1 cellular context compared by ENCODE assay signal in the genomic region with DNA sequence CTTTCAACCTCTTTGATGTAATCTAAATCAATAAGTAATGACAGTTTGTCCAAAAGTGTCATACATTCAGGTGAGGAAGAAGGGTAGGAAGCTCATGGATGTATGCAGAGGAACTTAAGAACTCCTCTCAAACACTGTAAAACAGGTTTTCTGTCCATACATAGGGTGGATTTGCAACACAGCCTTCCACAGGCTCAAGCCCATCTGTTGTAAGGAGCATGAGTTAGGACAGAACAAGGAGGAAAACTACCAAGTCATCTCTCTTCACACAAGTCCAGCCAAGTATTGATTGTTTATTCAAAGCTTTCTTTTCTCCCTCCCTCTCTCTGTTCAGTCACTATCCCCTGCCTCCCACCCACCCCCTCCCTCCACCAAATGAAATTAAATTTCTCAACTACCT.
A peak's percentile ranks its signal among the peaks of the same experiment; 100 is the strongest.
TF ChIP-seq lines count a peak whose summit lies in the region.

No MANE protein-coding gene starts in this region.

TF ChIP-seq in K562, 482 proteins besides CTCF, POLR2A, EP300 and RAD21 (continues in another document):
- TF ChIP-seq MAFK (IDR thresholded peaks at IDR 0.05; ENCODE audit: low read length) (no peak), BRCA1 (IDR thresholded peaks at IDR 0.05) (no peak), BRCA1 (CRISPR knock-in tag; IDR thresholded peaks at IDR 0.05) (no peak), MITF (IDR thresholded peaks at IDR 0.05) (no peak), SMARCB1 (IDR thresholded peaks at IDR 0.05; ENCODE audit: insufficient read length, low read depth) (peak; percentile 26), CSDE1 (IDR thresholded peaks at IDR 0.05) (0 out of 4 replicates have a peak, but pooled peaks of 1 of the 2 experiments have one; percentile 31), ZZZ3 (IDR thresholded peaks at IDR 0.05) (no peak), YBX1 (IDR thresholded peaks at IDR 0.05) (no peak), ZNF316 (IDR thresholded peaks at IDR 0.05) (0 out of 2 replicates have a peak, but pooled peaks have one; percentile 27), ZNF324 (CRISPR knock-in tag; IDR thresholded peaks at IDR 0.05) (0 out of 2 replicates have a peak, but pooled peaks have one; percentile 18), ZNF239 (CRISPR knock-in tag; IDR thresholded peaks at IDR 0.05) (no peak), MAZ (CRISPR knock-in tag; conservative IDR thresholded peaks at IDR 0.05 in 1 of 2, IDR thresholded peaks at IDR 0.05 in 1 of 2) (0 out of 4 replicates have a peak, but pooled peaks of 1 of the 2 experiments have one; percentile 3), STAT5B (CRISPR knock-in tag; IDR thresholded peaks at IDR 0.05) (no peak), C11orf30 (IDR thresholded peaks at IDR 0.05; ENCODE audit: low read depth) (peak; percentile 30; the same call in 1 of the 2 replicates), ZNF778 (CRISPR knock-in tag; IDR thresholded peaks at IDR 0.05) (no peak), HNRNPL (IDR thresholded peaks at IDR 0.05; ENCODE audit: low read depth, low read length) (0 out of 2 replicates have a peak, but pooled peaks have one; percentile 13), POLR2AphosphoS5 (IDR thresholded peaks at IDR 0.05; ENCODE audit: control insufficient read depth, insufficient read depth, low read depth, low read length) (no peak), GATA2 (CRISPR knock-in tag; IDR thresholded peaks at IDR 0.05) (no peak), PATZ1 (CRISPR knock-in tag; IDR thresholded peaks at IDR 0.05; ENCODE audit: borderline replicate concordance) (no peak), ZNF644 (tag; IDR thresholded peaks at IDR 0.05; ENCODE audit: low read depth) (no peak), ZNF445 (CRISPR knock-in tag; IDR thresholded peaks at IDR 0.05; ENCODE audit: low read depth) (no peak)
- TF ChIP-seq, protein P1, sequence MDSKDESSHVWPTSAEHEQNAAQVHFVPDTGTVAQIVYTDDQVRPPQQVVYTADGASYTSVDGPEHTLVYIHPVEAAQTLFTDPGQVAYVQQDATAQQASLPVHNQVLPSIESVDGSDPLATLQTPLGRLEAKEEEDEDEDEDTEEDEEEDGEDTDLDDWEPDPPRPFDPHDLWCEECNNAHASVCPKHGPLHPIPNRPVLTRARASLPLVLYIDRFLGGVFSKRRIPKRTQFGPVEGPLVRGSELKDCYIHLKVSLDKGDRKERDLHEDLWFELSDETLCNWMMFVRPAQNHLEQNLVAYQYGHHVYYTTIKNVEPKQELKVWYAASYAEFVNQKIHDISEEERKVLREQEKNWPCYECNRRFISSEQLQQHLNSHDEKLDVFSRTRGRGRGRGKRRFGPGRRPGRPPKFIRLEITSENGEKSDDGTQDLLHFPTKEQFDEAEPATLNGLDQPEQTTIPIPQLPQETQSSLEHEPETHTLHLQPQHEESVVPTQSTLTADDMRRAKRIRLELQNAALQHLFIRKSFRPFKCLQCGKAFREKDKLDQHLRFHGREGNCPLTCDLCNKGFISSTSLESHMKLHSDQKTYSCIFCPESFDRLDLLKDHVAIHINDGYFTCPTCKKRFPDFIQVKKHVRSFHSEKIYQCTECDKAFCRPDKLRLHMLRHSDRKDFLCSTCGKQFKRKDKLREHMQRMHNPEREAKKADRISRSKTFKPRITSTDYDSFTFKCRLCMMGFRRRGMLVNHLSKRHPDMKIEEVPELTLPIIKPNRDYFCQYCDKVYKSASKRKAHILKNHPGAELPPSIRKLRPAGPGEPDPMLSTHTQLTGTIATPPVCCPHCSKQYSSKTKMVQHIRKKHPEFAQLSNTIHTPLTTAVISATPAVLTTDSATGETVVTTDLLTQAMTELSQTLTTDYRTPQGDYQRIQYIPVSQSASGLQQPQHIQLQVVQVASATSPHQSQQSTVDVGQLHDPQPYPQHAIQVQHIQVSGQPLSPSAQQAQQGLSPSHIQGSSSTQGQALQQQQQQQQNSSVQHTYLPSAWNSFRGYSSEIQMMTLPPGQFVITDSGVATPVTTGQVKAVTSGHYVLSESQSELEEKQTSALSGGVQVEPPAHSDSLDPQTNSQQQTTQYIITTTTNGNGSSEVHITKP (IDR thresholded peaks at IDR 0.05; ENCODE audit: partially characterized antibody), result peak; percentile 7
- TF ChIP-seq, protein P2, sequence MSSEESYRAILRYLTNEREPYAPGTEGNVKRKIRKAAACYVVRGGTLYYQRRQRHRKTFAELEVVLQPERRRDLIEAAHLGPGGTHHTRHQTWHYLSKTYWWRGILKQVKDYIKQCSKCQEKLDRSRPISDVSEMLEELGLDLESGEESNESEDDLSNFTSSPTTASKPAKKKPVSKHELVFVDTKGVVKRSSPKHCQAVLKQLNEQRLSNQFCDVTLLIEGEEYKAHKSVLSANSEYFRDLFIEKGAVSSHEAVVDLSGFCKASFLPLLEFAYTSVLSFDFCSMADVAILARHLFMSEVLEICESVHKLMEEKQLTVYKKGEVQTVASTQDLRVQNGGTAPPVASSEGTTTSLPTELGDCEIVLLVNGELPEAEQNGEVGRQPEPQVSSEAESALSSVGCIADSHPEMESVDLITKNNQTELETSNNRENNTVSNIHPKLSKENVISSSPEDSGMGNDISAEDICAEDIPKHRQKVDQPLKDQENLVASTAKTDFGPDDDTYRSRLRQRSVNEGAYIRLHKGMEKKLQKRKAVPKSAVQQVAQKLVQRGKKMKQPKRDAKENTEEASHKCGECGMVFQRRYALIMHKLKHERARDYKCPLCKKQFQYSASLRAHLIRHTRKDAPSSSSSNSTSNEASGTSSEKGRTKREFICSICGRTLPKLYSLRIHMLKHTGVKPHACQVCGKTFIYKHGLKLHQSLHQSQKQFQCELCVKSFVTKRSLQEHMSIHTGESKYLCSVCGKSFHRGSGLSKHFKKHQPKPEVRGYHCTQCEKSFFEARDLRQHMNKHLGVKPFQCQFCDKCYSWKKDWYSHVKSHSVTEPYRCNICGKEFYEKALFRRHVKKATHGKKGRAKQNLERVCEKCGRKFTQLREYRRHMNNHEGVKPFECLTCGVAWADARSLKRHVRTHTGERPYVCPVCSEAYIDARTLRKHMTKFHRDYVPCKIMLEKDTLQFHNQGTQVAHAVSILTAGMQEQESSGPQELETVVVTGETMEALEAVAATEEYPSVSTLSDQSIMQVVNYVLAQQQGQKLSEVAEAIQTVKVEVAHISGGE (CRISPR knock-in tag; IDR thresholded peaks at IDR 0.05), result no peak
- TF ChIP-seq, protein P3, sequence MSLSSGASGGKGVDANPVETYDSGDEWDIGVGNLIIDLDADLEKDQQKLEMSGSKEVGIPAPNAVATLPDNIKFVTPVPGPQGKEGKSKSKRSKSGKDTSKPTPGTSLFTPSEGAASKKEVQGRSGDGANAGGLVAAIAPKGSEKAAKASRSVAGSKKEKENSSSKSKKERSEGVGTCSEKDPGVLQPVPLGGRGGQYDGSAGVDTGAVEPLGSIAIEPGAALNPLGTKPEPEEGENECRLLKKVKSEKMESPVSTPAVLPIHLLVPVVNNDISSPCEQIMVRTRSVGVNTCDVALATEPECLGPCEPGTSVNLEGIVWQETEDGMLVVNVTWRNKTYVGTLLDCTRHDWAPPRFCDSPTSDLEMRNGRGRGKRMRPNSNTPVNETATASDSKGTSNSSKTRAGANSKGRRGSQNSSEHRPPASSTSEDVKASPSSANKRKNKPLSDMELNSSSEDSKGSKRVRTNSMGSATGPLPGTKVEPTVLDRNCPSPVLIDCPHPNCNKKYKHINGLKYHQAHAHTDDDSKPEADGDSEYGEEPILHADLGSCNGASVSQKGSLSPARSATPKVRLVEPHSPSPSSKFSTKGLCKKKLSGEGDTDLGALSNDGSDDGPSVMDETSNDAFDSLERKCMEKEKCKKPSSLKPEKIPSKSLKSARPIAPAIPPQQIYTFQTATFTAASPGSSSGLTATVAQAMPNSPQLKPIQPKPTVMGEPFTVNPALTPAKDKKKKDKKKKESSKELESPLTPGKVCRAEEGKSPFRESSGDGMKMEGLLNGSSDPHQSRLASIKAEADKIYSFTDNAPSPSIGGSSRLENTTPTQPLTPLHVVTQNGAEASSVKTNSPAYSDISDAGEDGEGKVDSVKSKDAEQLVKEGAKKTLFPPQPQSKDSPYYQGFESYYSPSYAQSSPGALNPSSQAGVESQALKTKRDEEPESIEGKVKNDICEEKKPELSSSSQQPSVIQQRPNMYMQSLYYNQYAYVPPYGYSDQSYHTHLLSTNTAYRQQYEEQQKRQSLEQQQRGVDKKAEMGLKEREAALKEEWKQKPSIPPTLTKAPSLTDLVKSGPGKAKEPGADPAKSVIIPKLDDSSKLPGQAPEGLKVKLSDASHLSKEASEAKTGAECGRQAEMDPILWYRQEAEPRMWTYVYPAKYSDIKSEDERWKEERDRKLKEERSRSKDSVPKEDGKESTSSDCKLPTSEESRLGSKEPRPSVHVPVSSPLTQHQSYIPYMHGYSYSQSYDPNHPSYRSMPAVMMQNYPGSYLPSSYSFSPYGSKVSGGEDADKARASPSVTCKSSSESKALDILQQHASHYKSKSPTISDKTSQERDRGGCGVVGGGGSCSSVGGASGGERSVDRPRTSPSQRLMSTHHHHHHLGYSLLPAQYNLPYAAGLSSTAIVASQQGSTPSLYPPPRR (CRISPR knock-in tag; IDR thresholded peaks at IDR 0.05; ENCODE audit: borderline replicate concordance), result no peak
- TF ChIP-seq, protein P4, sequence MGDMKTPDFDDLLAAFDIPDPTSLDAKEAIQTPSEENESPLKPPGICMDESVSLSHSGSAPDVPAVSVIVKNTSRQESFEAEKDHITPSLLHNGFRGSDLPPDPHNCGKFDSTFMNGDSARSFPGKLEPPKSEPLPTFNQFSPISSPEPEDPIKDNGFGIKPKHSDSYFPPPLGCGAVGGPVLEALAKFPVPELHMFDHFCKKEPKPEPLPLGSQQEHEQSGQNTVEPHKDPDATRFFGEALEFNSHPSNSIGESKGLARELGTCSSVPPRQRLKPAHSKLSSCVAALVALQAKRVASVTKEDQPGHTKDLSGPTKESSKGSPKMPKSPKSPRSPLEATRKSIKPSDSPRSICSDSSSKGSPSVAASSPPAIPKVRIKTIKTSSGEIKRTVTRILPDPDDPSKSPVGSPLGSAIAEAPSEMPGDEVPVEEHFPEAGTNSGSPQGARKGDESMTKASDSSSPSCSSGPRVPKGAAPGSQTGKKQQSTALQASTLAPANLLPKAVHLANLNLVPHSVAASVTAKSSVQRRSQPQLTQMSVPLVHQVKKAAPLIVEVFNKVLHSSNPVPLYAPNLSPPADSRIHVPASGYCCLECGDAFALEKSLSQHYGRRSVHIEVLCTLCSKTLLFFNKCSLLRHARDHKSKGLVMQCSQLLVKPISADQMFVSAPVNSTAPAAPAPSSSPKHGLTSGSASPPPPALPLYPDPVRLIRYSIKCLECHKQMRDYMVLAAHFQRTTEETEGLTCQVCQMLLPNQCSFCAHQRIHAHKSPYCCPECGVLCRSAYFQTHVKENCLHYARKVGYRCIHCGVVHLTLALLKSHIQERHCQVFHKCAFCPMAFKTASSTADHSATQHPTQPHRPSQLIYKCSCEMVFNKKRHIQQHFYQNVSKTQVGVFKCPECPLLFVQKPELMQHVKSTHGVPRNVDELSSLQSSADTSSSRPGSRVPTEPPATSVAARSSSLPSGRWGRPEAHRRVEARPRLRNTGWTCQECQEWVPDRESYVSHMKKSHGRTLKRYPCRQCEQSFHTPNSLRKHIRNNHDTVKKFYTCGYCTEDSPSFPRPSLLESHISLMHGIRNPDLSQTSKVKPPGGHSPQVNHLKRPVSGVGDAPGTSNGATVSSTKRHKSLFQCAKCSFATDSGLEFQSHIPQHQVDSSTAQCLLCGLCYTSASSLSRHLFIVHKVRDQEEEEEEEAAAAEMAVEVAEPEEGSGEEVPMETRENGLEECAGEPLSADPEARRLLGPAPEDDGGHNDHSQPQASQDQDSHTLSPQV (IDR thresholded peaks at IDR 0.05), result peak; percentile 46; the same call in 1 of the 2 replicates
- TF ChIP-seq, protein P5, sequence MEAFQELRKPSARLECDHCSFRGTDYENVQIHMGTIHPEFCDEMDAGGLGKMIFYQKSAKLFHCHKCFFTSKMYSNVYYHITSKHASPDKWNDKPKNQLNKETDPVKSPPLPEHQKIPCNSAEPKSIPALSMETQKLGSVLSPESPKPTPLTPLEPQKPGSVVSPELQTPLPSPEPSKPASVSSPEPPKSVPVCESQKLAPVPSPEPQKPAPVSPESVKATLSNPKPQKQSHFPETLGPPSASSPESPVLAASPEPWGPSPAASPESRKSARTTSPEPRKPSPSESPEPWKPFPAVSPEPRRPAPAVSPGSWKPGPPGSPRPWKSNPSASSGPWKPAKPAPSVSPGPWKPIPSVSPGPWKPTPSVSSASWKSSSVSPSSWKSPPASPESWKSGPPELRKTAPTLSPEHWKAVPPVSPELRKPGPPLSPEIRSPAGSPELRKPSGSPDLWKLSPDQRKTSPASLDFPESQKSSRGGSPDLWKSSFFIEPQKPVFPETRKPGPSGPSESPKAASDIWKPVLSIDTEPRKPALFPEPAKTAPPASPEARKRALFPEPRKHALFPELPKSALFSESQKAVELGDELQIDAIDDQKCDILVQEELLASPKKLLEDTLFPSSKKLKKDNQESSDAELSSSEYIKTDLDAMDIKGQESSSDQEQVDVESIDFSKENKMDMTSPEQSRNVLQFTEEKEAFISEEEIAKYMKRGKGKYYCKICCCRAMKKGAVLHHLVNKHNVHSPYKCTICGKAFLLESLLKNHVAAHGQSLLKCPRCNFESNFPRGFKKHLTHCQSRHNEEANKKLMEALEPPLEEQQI (IDR thresholded peaks at IDR 0.05), result no peak
